Comparison of ENCODE assay signal across 16 cellular contexts in the genomic region with DNA sequence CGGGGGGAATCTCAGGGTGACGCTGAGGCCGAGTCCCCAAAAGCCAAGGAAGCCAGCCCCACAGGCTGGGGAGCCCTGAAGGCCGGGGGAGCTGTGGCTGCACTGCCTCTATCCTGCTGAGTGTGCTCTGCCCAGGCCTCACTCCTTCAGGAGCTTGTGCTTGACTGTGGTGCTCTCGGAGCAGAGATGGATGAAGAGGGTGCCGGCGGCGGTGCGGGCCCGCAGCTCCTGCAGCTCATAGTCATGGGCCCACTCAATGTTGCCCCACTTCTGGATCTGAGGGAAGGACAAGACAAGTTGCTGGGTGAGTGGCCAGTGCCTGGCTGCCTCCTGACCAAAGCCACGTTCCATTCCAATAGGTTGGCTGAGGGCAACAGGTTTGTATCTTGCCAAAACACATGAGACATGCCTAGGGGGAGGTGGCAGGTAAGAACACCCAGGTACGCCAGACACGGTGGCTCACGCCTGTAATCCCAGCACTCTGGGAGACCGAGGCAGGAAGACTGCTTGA. TPM values are rescaled to one million over a fixed set of nuclear protein-coding genes. Genes with fewer than 3 reads are reported as not detected.
DNase-seq lines count a peak whose midpoint lies in the region; ATAC-seq and TF ChIP-seq lines count a peak whose summit lies in the region.
"Had no signal": no experiment of that assay in that cellular context is flagged by ENCODE, and none has a peak within 500 bp of the region (broad histone marks: within the 10 kb centered on the region; RNA-seq: fewer than 3 reads in every experiment).

No MANE protein-coding gene starts in this region.

- peak overlapping the region; percentile 21 to 48 for H3K27ac ChIP-seq in liver (ENCODE audit: low read depth in 1 of 2, low read length in 2 of 2)
- peak overlapping the region in 1 of 8 donors; percentile 54 for H3K27ac ChIP-seq in spleen

- ATAC-seq in stimulated activated memory B cell treated with anti-CD40 and anti-IgM and Interleukin-4, amounts not matched to agents 10 μg/mL and 1 μg/mL and 100 μg/mL, for 72 hours = no peak
- ATAC-seq: GM12878 had no signal

- TF ChIP-seq POLR2A in spleen (IDR thresholded peaks at IDR 0.05) = no peak

- WGBS in liver = 75% methylated on average over 15 of the region's 15 CpGs
- WGBS in spleen, 5 donors = 91 to 97% (median 93%) methylated on average over 14 to 15 of the region's 15 CpGs

- H3K9me3 Mint-ChIP-seq in Caco-2 (ENCODE audit: unreplicated experiment) (no peaks in the 10 kb centered on the region), endothelial cell (ENCODE audit: unreplicated experiment) (no peaks in the 10 kb centered on the region)
- no peaks in the 10 kb centered on the region for H3K9me3 Mint-ChIP-seq in stimulated activated memory B cell treated with anti-CD40 and anti-IgM and Interleukin-4, amounts not matched to agents 10 μg/mL and 1 μg/mL and 100 μg/mL, for 72 hours
- no peaks in the 10 kb centered on the region for H3K9me3 Mint-ChIP-seq in activated CD4-positive, alpha-beta T cell treated with anti-CD3 and anti-CD28 coated beads, Interleukin-2, amount 10 ng/mL, durations not matched to agents 7 days and 5 days
- H3K9me3 Mint-ChIP-seq: CD4-positive, alpha-beta T cell; H9 had no signal

- intact Hi-C loops in Caco-2 (cut with micrococcal nuclease; ENCODE audit: unreplicated experiment) = no loop called here
- intact Hi-C loops in spleen (cut with DNase I; ENCODE audit: low total_unique reads) = no loop called here

- POLR2A ChIA-PET in Caco-2 (lab: Charles Lee) = no interaction called here
- POLR2A ChIA-PET in activated CD4-positive, alpha-beta T cell treated with anti-CD3 and anti-CD28 coated beads, Interleukin-2, amount 10 ng/mL, durations not matched to agents 7 days and 5 days (lab: Charles Lee) = no interaction called here

- H3K4me3 Mint-ChIP-seq in Caco-2 (ENCODE audit: unreplicated experiment) (no peak overlapping the region), endothelial cell (ENCODE audit: unreplicated experiment) (no peak overlapping the region)
- H3K4me3 Mint-ChIP-seq in stimulated activated memory B cell treated with anti-CD40 and anti-IgM and Interleukin-4, amounts not matched to agents 10 μg/mL and 1 μg/mL and 100 μg/mL, for 72 hours = no peak overlapping the region
- no peak overlapping the region for H3K4me3 Mint-ChIP-seq in activated CD4-positive, alpha-beta T cell treated with anti-CD3 and anti-CD28 coated beads, Interleukin-2, amount 10 ng/mL, durations not matched to agents 7 days and 5 days
- H3K4me3 Mint-ChIP-seq: CD4-positive, alpha-beta T cell; H9 had no signal

- H3K4me1 Mint-ChIP-seq in Caco-2 (ENCODE audit: low read depth, unreplicated experiment) (peaks cover 7% of the 10 kb centered on the region), endothelial cell (ENCODE audit: unreplicated experiment) (peaks cover 7% of the 10 kb centered on the region)
- H3K4me1 Mint-ChIP-seq in stimulated activated memory B cell treated with anti-CD40 and anti-IgM and Interleukin-4, amounts not matched to agents 10 μg/mL and 1 μg/mL and 100 μg/mL, for 72 hours = no peaks in the 10 kb centered on the region
- H3K4me1 Mint-ChIP-seq in activated CD4-positive, alpha-beta T cell treated with anti-CD3 and anti-CD28 coated beads, Interleukin-2, amount 10 ng/mL, durations not matched to agents 7 days and 5 days = no peaks in the 10 kb centered on the region

- H3K4me3 ChIP-seq in Caco-2 (ENCODE audit: low read depth, low read length) (no peak overlapping the region), liver (ENCODE audit: low read depth in 1 of 3, low read length in 3 of 3) (no peak overlapping the region), spleen (no peak overlapping the region)
- H3K4me3 ChIP-seq: GM12878 had no signal

- H3K27me3 ChIP-seq in Caco-2 (replicated peaks; ENCODE audit: control insufficient read depth, insufficient read depth, low read length) = no peaks in the 10 kb centered on the region
- no peaks in the 10 kb centered on the region for H3K27me3 ChIP-seq in liver (ENCODE audit: control insufficient read depth in 4 of 4, insufficient read depth in 4 of 4, low read length in 3 of 4)
- no peaks in the 10 kb centered on the region for H3K27me3 ChIP-seq in spleen (replicated peaks in 1 of 7)

- H3K9me3 ChIP-seq in Caco-2 (no peaks in the 10 kb centered on the region), liver (ENCODE audit: control insufficient read depth in 4 of 4, low read length in 3 of 4) (no peaks in the 10 kb centered on the region), spleen (no peaks in the 10 kb centered on the region)

- DNase-seq in Caco-2 = no peak
- DNase-seq in endothelial cell (ENCODE audit: low spot score) = no peak
- DNase-seq in spleen = peak; percentile 50
- no peak for DNase-seq in islet precursor cell
- DNase-seq in activated CD4-positive, alpha-beta T cell treated with anti-CD3 and anti-CD28 coated beads, Interleukin-2, amount 10 ng/mL, durations not matched to agents 7 days and 5 days = no peak
- DNase-seq: AML-193; CD4-positive, alpha-beta T cell; DMS79; H9; MV-4-11; NCI-H146; NCI-H345; NCI-H526 treated with DMSO at 0.1 percent for 48 hours had no signal

- H3K36me3 ChIP-seq in Caco-2 (ENCODE audit: control insufficient read depth, insufficient read depth, low read length) (no peaks in the 10 kb centered on the region; the same call in 1 of the 2 replicates), liver (ENCODE audit: control insufficient read depth in 4 of 4, insufficient read depth in 3 of 4, low read depth in 1 of 4, low read length in 3 of 4) (peaks cover 2 to 16% (median 8%) of the 10 kb centered on the region in 4 donors), spleen (peaks cover 0 to 96% (median 43%) of the 10 kb centered on the region in 6 donors)

- no peak overlapping the region for H3K9ac ChIP-seq in liver (ENCODE audit: low read depth in 1 of 2, low read length in 2 of 2)

- no peak for TF ChIP-seq RAD21 in liver (IDR thresholded peaks at IDR 0.05)

- peak overlapping the region; percentile 55 for H3K27ac Mint-ChIP-seq in Caco-2 (ENCODE audit: unreplicated experiment)
- peak overlapping the region; percentile 44 for H3K27ac Mint-ChIP-seq in endothelial cell (ENCODE audit: unreplicated experiment)
- no peak overlapping the region for H3K27ac Mint-ChIP-seq in stimulated activated memory B cell treated with anti-CD40 and anti-IgM and Interleukin-4, amounts not matched to agents 10 μg/mL and 1 μg/mL and 100 μg/mL, for 72 hours
- no peak overlapping the region for H3K27ac Mint-ChIP-seq in activated CD4-positive, alpha-beta T cell treated with anti-CD3 and anti-CD28 coated beads, Interleukin-2, amount 10 ng/mL, durations not matched to agents 7 days and 5 days
- H3K27ac Mint-ChIP-seq: CD4-positive, alpha-beta T cell had no signal

- no peaks in the 10 kb centered on the region for H3K27me3 Mint-ChIP-seq in Caco-2 (ENCODE audit: insufficient read depth, unreplicated experiment)
- peaks cover 2% of the 10 kb centered on the region for H3K27me3 Mint-ChIP-seq in endothelial cell (ENCODE audit: unreplicated experiment)
- H3K27me3 Mint-ChIP-seq in stimulated activated memory B cell treated with anti-CD40 and anti-IgM and Interleukin-4, amounts not matched to agents 10 μg/mL and 1 μg/mL and 100 μg/mL, for 72 hours = no peaks in the 10 kb centered on the region
- H3K27me3 Mint-ChIP-seq in activated CD4-positive, alpha-beta T cell treated with anti-CD3 and anti-CD28 coated beads, Interleukin-2, amount 10 ng/mL, durations not matched to agents 7 days and 5 days = no peaks in the 10 kb centered on the region
- H3K27me3 Mint-ChIP-seq: CD4-positive, alpha-beta T cell had no signal

- TF ChIP-seq CTCF in Caco-2 (IDR thresholded peaks at IDR 0.05; ENCODE audit: insufficient read depth in 1 of 2, low read depth in 1 of 2, low read length in 1 of 2, severe bottlenecking in 1 of 2, unreplicated experiment in 1 of 2) (no peak), endothelial cell (IDR thresholded peaks at IDR 0.05; ENCODE audit: unreplicated experiment) (no peak), liver (IDR thresholded peaks at IDR 0.05; ENCODE audit: low read depth, low read length, missing input control) (no peak), spleen (IDR thresholded peaks at IDR 0.05 in 8 of 11, conservative IDR thresholded peaks at IDR 0.05 in 3 of 11) (no peak)

- no TSS peak for BruUV-seq in Caco-2 (replicated peaks; lab: Mats Ljungman, UMichigan)

- CTCF ChIA-PET in Caco-2 (lab: Charles Lee) = interaction anchor here (0.7 to 1.3 kb wide), 3 partner anchors 15 to 99 kb away, joined by 3 read pairs; no protein-coding TSS in a partner anchor
- CTCF ChIA-PET in activated CD4-positive, alpha-beta T cell treated with anti-CD3 and anti-CD28 coated beads, Interleukin-2, amount 10 ng/mL, durations not matched to agents 7 days and 5 days (lab: Charles Lee) = interaction anchor here (1.1 to 2.0 kb wide), 2 partner anchors 9 to 11 kb away, joined by 3 to 8 read pairs; no protein-coding TSS in a partner anchor

- peaks cover 18% of the 10 kb centered on the region for H3K36me3 Mint-ChIP-seq in Caco-2 (ENCODE audit: insufficient read depth, unreplicated experiment)
- no peaks in the 10 kb centered on the region for H3K36me3 Mint-ChIP-seq in endothelial cell (ENCODE audit: low read depth, unreplicated experiment)
- H3K36me3 Mint-ChIP-seq in stimulated activated memory B cell treated with anti-CD40 and anti-IgM and Interleukin-4, amounts not matched to agents 10 μg/mL and 1 μg/mL and 100 μg/mL, for 72 hours = peaks cover 36% of the 10 kb centered on the region
- H3K36me3 Mint-ChIP-seq in activated CD4-positive, alpha-beta T cell treated with anti-CD3 and anti-CD28 coated beads, Interleukin-2, amount 10 ng/mL, durations not matched to agents 7 days and 5 days (ENCODE audit: low read depth) = peaks cover 3% of the 10 kb centered on the region

- H3K4me1 ChIP-seq in Caco-2 (0 out of 2 replicates have a peak, but pooled peaks cover 3% of the 10 kb centered on the region), liver (ENCODE audit: control insufficient read depth in 4 of 4, insufficient read depth in 4 of 4, low read length in 3 of 4) (peaks cover 13 to 21% (median 17%) of the 10 kb centered on the region in 4 donors), spleen (peaks cover 0 to 6% (median 0%) of the 10 kb centered on the region in 6 donors)

RNA-seq across cellular contexts. Expression of a gene that starts 20.5 kb away (rescaled TPM):
- 37.9 and 40.3 TPM in 2 replicates for total RNA-seq in Caco-2 (2022)
- 24.7 TPM for total RNA-seq in endothelial cell (ENCODE audit: unreplicated experiment)
- total RNA-seq in liver = 10 to 100 TPM; 12.9 to 14.4 TPM
- 10 to 100 TPM; 19.1 to 20.1 TPM for polyA plus RNA-seq in liver
- 10 to 100 TPM; 25.2 to 57.1 (median 35.5) TPM for total RNA-seq in spleen
- polyA plus RNA-seq in spleen = 10 to 100 TPM; 32.1 to 38.8 (median 38.8) TPM
- total RNA-seq in activated CD4-positive, alpha-beta T cell treated with anti-CD3 and anti-CD28 coated beads, Interleukin-2, amount 10 ng/mL, durations not matched to agents 7 days and 5 days = 10 to 100 TPM; 27.0 to 32.4 TPM

RNA-seq across cellular contexts. Expression of a gene that starts 20.7 kb away (rescaled TPM):
- total RNA-seq in Caco-2 (2022) (12.7 and 14.0 TPM in 2 replicates), endothelial cell (ENCODE audit: unreplicated experiment) (15.5 TPM), liver (1 to 10 TPM; 4.4 to 4.9 TPM), spleen (10 to 100 TPM in 2 of 7 donors, 1 to 10 TPM in 5; 5.7 to 11.5 (median 9.4) TPM)
- polyA plus RNA-seq in liver (1 to 10 TPM; 1.7 to 3.0 TPM), spleen (1 to 10 TPM; 3.0 to 3.9 (median 3.7) TPM)
- total RNA-seq in activated CD4-positive, alpha-beta T cell treated with anti-CD3 and anti-CD28 coated beads, Interleukin-2, amount 10 ng/mL, durations not matched to agents 7 days and 5 days = 1 to 10 TPM; 8.6 to 8.8 TPM

RNA-seq across cellular contexts. Expression of a gene that starts 45.8 kb away (rescaled TPM):
- 1.6 and 2.1 TPM in 2 replicates for total RNA-seq in Caco-2 (2022)
- 4.3 TPM for total RNA-seq in endothelial cell (ENCODE audit: unreplicated experiment)
- 1 to 10 TPM in 1 of 2 donors, under 1 TPM in 1; 0.61 to 1.5 TPM for total RNA-seq in liver
- 1 to 10 TPM in 1 of 2 donors, under 1 TPM in 1; 0.72 to 1.5 TPM for polyA plus RNA-seq in liver
- 1 to 10 TPM in 5 of 7 donors, under 1 TPM in 2; 0.37 to 7.3 (median 2.3) TPM for total RNA-seq in spleen
- 1 to 10 TPM in 2 of 3 donors, under 1 TPM in 1; 0.93 to 2.4 (median 2.3) TPM for polyA plus RNA-seq in spleen
- total RNA-seq in activated CD4-positive, alpha-beta T cell treated with anti-CD3 and anti-CD28 coated beads, Interleukin-2, amount 10 ng/mL, durations not matched to agents 7 days and 5 days = under 1 TPM in 1 of 2 experiments, not detected in 1; 0.06 TPM

RNA-seq across cellular contexts. Expression of a gene that starts 46.3 kb away (rescaled TPM):
- total RNA-seq in Caco-2 (2022) (35.5 and 43.3 TPM in 2 replicates), endothelial cell (ENCODE audit: unreplicated experiment) (26.9 TPM), liver (10 to 100 TPM in 1 of 2 donors, 1 to 10 TPM in 1; 5.0 to 24.0 TPM), spleen (10 to 100 TPM; 27.0 to 82.6 (median 56.5) TPM)
- polyA plus RNA-seq in liver (10 to 100 TPM in 1 of 2 donors, 1 to 10 TPM in 1; 8.4 to 10.3 TPM), spleen (10 to 100 TPM in 1 of 3 donors, 1 to 10 TPM in 2; 5.3 to 17.6 (median 7.7) TPM)
- 10 to 100 TPM; 29.5 to 32.0 TPM for total RNA-seq in activated CD4-positive, alpha-beta T cell treated with anti-CD3 and anti-CD28 coated beads, Interleukin-2, amount 10 ng/mL, durations not matched to agents 7 days and 5 days

Comparison
In these comparisons a context has a peak if more than half of its experiments do, and no peak if none do; other contexts are left out.
1. H3K27ac Mint-ChIP-seq: peak in Caco-2 (single experiment) and endothelial cell (single experiment); none in stimulated activated memory B cell treated with anti-CD40 and anti-IgM and Interleukin-4, amounts not matched to agents 10 μg/mL and 1 μg/mL and 100 μg/mL, for 72 hours (single experiment) and activated CD4-positive, alpha-beta T cell treated with anti-CD3 and anti-CD28 coated beads, Interleukin-2, amount 10 ng/mL, durations not matched to agents 7 days and 5 days (single experiment).